Comparison of ENCODE assay signal across 8 cellular contexts in the genomic region with DNA sequence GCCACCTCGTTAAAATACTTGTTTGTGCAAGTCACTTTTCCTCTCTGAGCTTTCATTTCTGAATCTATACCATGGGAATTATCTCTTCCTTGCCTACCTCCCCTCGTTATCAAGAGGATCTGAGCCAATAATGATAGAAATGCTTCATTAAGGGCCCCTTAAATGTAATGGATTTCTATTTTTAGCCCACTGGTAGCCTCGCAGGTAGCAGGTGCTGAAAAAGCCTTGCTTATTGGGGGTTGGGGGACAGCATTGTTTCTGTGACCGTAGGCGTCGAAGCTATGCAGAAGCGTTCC. TPM values are rescaled to one million over a fixed set of nuclear protein-coding genes. Genes with fewer than 3 reads are reported as not detected.
DNase-seq lines count a peak whose midpoint lies in the region; ATAC-seq and TF ChIP-seq lines count a peak whose summit lies in the region.

No MANE protein-coding gene starts in this region.

- peak overlapping the region; percentile 91 for H3K4me3 Mint-ChIP-seq in activated T-cell treated with anti-CD3 and anti-CD28 coated beads, Interleukin-2, amount 50 U/mL, for 24 hours
- peak overlapping the region; percentile 89 for H3K4me3 Mint-ChIP-seq in activated naive CD8-positive, alpha-beta T cell

- intact Hi-C loops in left lung (cut with DNase I) = no loop called here

- H3K4me1 ChIP-seq in left lung (peaks cover 16 to 38% of the 10 kb centered on the region in 2 donors), thoracic aorta (ENCODE audit: control insufficient read depth in 1 of 2, low read depth in 2 of 2) (peaks cover 28 to 33% of the 10 kb centered on the region in 2 donors)

- H3K9me3 ChIP-seq in left lung (no peaks in the 10 kb centered on the region), thoracic aorta (no peaks in the 10 kb centered on the region)

- H3K36me3 ChIP-seq in left lung = no peaks in the 10 kb centered on the region
- H3K36me3 ChIP-seq in thoracic aorta = no peaks in the 10 kb centered on the region

- no peaks in the 10 kb centered on the region for H3K9me3 Mint-ChIP-seq in activated T-cell treated with anti-CD3 and anti-CD28 coated beads, Interleukin-2, amount 50 U/mL, for 24 hours
- no peaks in the 10 kb centered on the region for H3K9me3 Mint-ChIP-seq in activated naive CD8-positive, alpha-beta T cell (ENCODE audit: low read depth)

- H3K4me3 ChIP-seq in left lung (peak overlapping the region; percentile 84 to 99), thoracic aorta (peak overlapping the region; percentile 87)

- H3K27ac Mint-ChIP-seq in activated T-cell treated with anti-CD3 and anti-CD28 coated beads, Interleukin-2, amount 50 U/mL, for 24 hours = peak overlapping the region; percentile 91
- H3K27ac Mint-ChIP-seq in activated naive CD8-positive, alpha-beta T cell = peak overlapping the region; percentile 36

- H3K4me1 Mint-ChIP-seq in activated T-cell treated with anti-CD3 and anti-CD28 coated beads, Interleukin-2, amount 50 U/mL, for 24 hours (ENCODE audit: low read depth) = peaks cover 42% of the 10 kb centered on the region
- peaks cover 38% of the 10 kb centered on the region for H3K4me1 Mint-ChIP-seq in activated naive CD8-positive, alpha-beta T cell (ENCODE audit: low read depth)

- DNase-seq in activated T-cell treated with anti-CD3 and anti-CD28 coated beads, Interleukin-2, amount 50 U/mL, for 24 hours = no peak
- DNase-seq in activated T-cell treated with anti-CD3 and anti-CD28 coated beads for 4 hours (no peak), left lung (no peak), thoracic aorta (ENCODE audit: low spot score) (no peak), NOMO-1 treated with DMSO at 0.1 percent for 48 hours (lab: John Stamatoyannopoulos, UW; ENCODE audit: unreplicated experiment) (no peak)

- H3K27me3 ChIP-seq in left lung = no peaks in the 10 kb centered on the region
- no peaks in the 10 kb centered on the region for H3K27me3 ChIP-seq in thoracic aorta (replicated peaks; ENCODE audit: insufficient read depth)

- ATAC-seq in left lung (no peak), thoracic aorta (ENCODE audit: insufficient number of reproducible peaks, low FRiP score, low read depth) (no peak), HG03469 (IDR thresholded peaks at IDR 0.05; ENCODE audit: unreplicated experiment) (no peak), HG03521 (IDR thresholded peaks at IDR 0.05; ENCODE audit: unreplicated experiment) (no peak)

- H3K27ac ChIP-seq in left lung (no peak overlapping the region), thoracic aorta (no peak overlapping the region)

- peaks cover 13% of the 10 kb centered on the region for H3K36me3 Mint-ChIP-seq in activated T-cell treated with anti-CD3 and anti-CD28 coated beads, Interleukin-2, amount 50 U/mL, for 24 hours (ENCODE audit: low read depth)
- H3K36me3 Mint-ChIP-seq in activated naive CD8-positive, alpha-beta T cell = no peaks in the 10 kb centered on the region

- peaks cover 4% of the 10 kb centered on the region for H3K27me3 Mint-ChIP-seq in activated T-cell treated with anti-CD3 and anti-CD28 coated beads, Interleukin-2, amount 50 U/mL, for 24 hours
- H3K27me3 Mint-ChIP-seq in activated naive CD8-positive, alpha-beta T cell = peaks cover 1% of the 10 kb centered on the region

- TF ChIP-seq CTCF in left lung (IDR thresholded peaks at IDR 0.05) = no peak
- TF ChIP-seq CTCF in thoracic aorta (IDR thresholded peaks at IDR 0.05) = no peak

RNA-seq across cellular contexts. Expression of a gene that starts 0.5 kb away (rescaled TPM):
- total RNA-seq in left lung (10 to 100 TPM; 44.9 to 46.5 TPM), thoracic aorta (10 to 100 TPM; 45.1 to 74.1 TPM)
